Comparison of ENCODE assay signal across 25 cellular contexts in the genomic region with DNA sequence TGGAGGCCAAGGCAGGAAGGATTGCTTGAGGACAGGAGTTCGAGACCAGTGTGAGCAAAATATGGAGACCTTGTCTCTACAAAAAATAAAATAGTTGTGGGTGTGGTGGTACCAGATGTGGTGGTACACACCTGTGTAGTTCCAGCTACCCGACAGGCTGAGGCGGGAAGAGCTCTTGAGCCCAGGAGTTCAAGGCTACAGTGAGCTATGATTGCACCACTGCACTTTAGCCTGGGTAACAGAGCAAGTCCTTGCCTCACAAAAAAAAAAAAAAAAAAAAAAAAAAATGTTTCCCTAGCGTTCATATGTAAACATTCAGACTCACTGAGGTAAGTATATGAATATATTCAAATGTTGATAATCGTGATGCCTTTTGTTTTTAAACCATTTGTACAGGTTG.
"Had no signal": no experiment of that assay in that cellular context is flagged by ENCODE, and none has a peak within 500 bp of the region (broad histone marks: within the 10 kb centered on the region; RNA-seq: fewer than 3 reads in every experiment).

No MANE protein-coding gene starts in this region.

- H3K27me3 ChIP-seq: colonic mucosa, esophagus squamous epithelium, gastrocnemius medialis, heart right ventricle had no signal

- ATAC-seq: effector memory CD8-positive, alpha-beta T cell; esophagus mucosa; gastrocnemius medialis; heart right ventricle; left cardiac atrium; lower lobe of right lung; mucosa of descending colon; natural killer cell had no signal

- H3K4me3 Mint-ChIP-seq: dendritic cell treated with granulocyte-macrophage colony-stimulating factor and Interleukin-4, amounts not matched to agents 40 ng/mL and 50 ng/mL, for 4 days; effector memory CD8-positive, alpha-beta T cell; endodermal cell; mesothelial cell of epicardium; naive B cell; natural killer cell had no signal

- H3K27ac ChIP-seq: colonic mucosa, epithelial cell of prostate, esophagus squamous epithelium, gastrocnemius medialis, heart right ventricle, left ventricle myocardium inferior, lower lobe of right lung had no signal

- H3K27ac Mint-ChIP-seq: dendritic cell treated with granulocyte-macrophage colony-stimulating factor and Interleukin-4, amounts not matched to agents 40 ng/mL and 50 ng/mL, for 4 days; endodermal cell; mesothelial cell of epicardium had no signal

- H3K4me1 ChIP-seq: colonic mucosa, esophagus squamous epithelium, gastrocnemius medialis, heart right ventricle, left ventricle myocardium inferior, lower lobe of right lung had no signal

- H3K27me3 Mint-ChIP-seq: dendritic cell treated with granulocyte-macrophage colony-stimulating factor and Interleukin-4, amounts not matched to agents 40 ng/mL and 50 ng/mL, for 4 days; effector memory CD8-positive, alpha-beta T cell; naive B cell had no signal

- DNase-seq: colonic mucosa; cortex of kidney; effector CD8-positive, alpha-beta T cell; effector memory CD8-positive, alpha-beta T cell; endodermal cell; erythroblast; esophagus squamous epithelium; foreskin fibroblast; foreskin melanocyte; gastrocnemius medialis; glutamatergic neuron; head of caudate nucleus; heart right ventricle; hippocampal formation; left cardiac atrium; left ventricle myocardium inferior; lower lobe of right lung; mesenchymal stem cell; mucosa of descending colon; naive B cell; natural killer cell had no signal

- H3K4me1 Mint-ChIP-seq: endodermal cell, mesothelial cell of epicardium had no signal

- H3K9me3 Mint-ChIP-seq: dendritic cell treated with granulocyte-macrophage colony-stimulating factor and Interleukin-4, amounts not matched to agents 40 ng/mL and 50 ng/mL, for 4 days; effector memory CD8-positive, alpha-beta T cell; endodermal cell; mesothelial cell of epicardium; naive B cell; natural killer cell had no signal

- H3K4me3 ChIP-seq: colonic mucosa, esophagus squamous epithelium, gastrocnemius medialis, heart right ventricle, left ventricle myocardium inferior, lower lobe of right lung, mucosa of descending colon had no signal

- H3K9me3 ChIP-seq: colonic mucosa, esophagus squamous epithelium, gastrocnemius medialis, heart right ventricle, left ventricle myocardium inferior, lower lobe of right lung, mucosa of descending colon had no signal
